In the genomic region with DNA sequence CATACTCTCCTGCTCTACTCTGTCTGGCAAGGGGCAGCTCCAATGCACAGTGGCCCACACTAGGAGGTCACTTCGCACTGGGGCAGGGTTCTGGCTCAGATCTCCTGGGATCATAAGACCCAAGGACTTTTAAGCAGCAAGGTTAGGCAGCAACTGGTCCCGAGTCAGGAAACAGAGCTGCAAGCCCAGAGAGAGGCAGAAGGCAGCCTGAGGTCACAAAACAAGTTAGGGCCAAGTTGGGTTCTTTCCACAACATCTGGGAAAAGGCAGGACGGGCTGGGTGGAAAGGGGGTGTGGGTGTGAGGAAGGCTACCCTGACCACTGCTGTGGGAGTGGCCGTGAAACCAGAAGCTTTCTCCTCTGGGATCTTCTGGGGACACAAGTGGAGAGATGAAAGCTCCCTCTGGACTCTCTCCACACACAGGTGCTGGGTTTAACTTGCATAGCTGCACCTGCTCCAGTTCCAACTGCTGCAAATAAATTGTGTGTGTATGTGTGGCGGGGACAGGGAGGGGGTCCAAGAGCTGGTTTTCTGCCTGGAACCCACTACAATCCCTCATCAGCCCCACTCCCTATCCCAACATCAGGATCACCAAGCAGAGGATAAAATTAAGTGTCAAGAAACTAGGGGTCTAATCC, we compare ENCODE assay signal across 8 cellular contexts. TPM values are rescaled to one million over a fixed set of nuclear protein-coding genes. Genes with fewer than 3 reads are reported as not detected.
A peak's percentile ranks its signal among the peaks of the same experiment; 100 is the strongest.
DNase-seq lines count a peak whose midpoint lies in the region; ATAC-seq and TF ChIP-seq lines count a peak whose summit lies in the region.

No MANE protein-coding gene starts in this region.

- intact Hi-C loops in esophagus squamous epithelium (cut with DNase I) = no loop called here
- intact Hi-C loops in gastrocnemius medialis (cut with DNase I; ENCODE audit: low total_unique reads) = no loop called here

- DNase-seq in GM12865 (ENCODE audit: low read depth) (peak; percentile 61), RPMI8226 (peak; percentile 50), esophagus squamous epithelium (lab: John Stamatoyannopoulos, UW) (no peak), gastrocnemius medialis (no peak), NCI-H2081 (lab: John Stamatoyannopoulos, UW) (no peak), midbrain (lab: John Stamatoyannopoulos, UW) (no peak), AG08396 (ENCODE audit: low spot score) (no peak)

- TF ChIP-seq CTCF in GM12865 (IDR thresholded peaks at IDR 0.05; ENCODE audit: insufficient read depth, low read depth, low read length, missing control alignments) (no peak), esophagus squamous epithelium (IDR thresholded peaks at IDR 0.05) (no peak), gastrocnemius medialis (IDR thresholded peaks at IDR 0.05 in 4 of 5, conservative IDR thresholded peaks at IDR 0.05 in 1 of 5) (no peak)

- peak in 1 of 2 donors; percentile 35 for ATAC-seq in gastrocnemius medialis
- no peak for ATAC-seq in GM18520 (IDR thresholded peaks at IDR 0.05; ENCODE audit: unreplicated experiment)

- H3K36me3 ChIP-seq in esophagus squamous epithelium (no peaks in the 10 kb centered on the region), gastrocnemius medialis (no peaks in the 10 kb centered on the region)

- H3K27me3 ChIP-seq in esophagus squamous epithelium = peaks cover 0 to 4% (median 0%) of the 10 kb centered on the region in 4 donors
- H3K27me3 ChIP-seq in gastrocnemius medialis = peaks cover 0 to 7% (median 0%) of the 10 kb centered on the region in 3 donors

- H3K9me3 ChIP-seq in esophagus squamous epithelium (no peaks in the 10 kb centered on the region), gastrocnemius medialis (no peaks in the 10 kb centered on the region)

- in situ Hi-C loops in gastrocnemius medialis (cut with MboI; ENCODE audit: low sequenced_read_pairs in 4 of 4) = no loop called here

- 6 to 16% methylated on average over 2 to 4 of the region's 5 CpGs for WGBS in esophagus squamous epithelium, 2 donors

- TF ChIP-seq POLR2A in esophagus squamous epithelium (IDR thresholded peaks at IDR 0.05) = no peak
- TF ChIP-seq POLR2A in gastrocnemius medialis (IDR thresholded peaks at IDR 0.05) = no peak

- H3K4me3 ChIP-seq in GM12865 (ENCODE audit: low read depth, low read length) (peak overlapping the region; percentile 94), esophagus squamous epithelium (no peak overlapping the region), gastrocnemius medialis (no peak overlapping the region)

- peaks cover 27 to 58% (median 28%) of the 10 kb centered on the region in 3 donors for H3K4me1 ChIP-seq in esophagus squamous epithelium
- H3K4me1 ChIP-seq in gastrocnemius medialis = peaks cover 7% of the 10 kb centered on the region in 2 donors

- H3K27ac ChIP-seq in esophagus squamous epithelium (peak overlapping the region; percentile 82 to 93 (median 87)), gastrocnemius medialis (peak overlapping the region; percentile 25 to 55 (median 40))

RNA-seq across cellular contexts. Expression of a gene that starts 8.0 kb away (rescaled TPM):
- total RNA-seq in esophagus squamous epithelium (10 to 100 TPM in 1 of 4 donors, 1 to 10 TPM in 3; 2.9 to 16.0 (median 3.3) TPM), gastrocnemius medialis (1 to 10 TPM in 2 of 4 donors, under 1 TPM in 2; 0.72 to 1.6 (median 1.0) TPM)

RNA-seq across cellular contexts. Expression of a gene that starts 15.4 kb away (rescaled TPM):
- total RNA-seq in esophagus squamous epithelium (10 to 100 TPM; 29.9 to 54.9 (median 37.0) TPM), gastrocnemius medialis (10 to 100 TPM; 39.6 to 49.0 (median 41.1) TPM)

RNA-seq across cellular contexts. Expression of a gene that starts 55.8 kb away (rescaled TPM):
- total RNA-seq in esophagus squamous epithelium (not detected), gastrocnemius medialis (under 1 TPM in 3 of 4 donors, not detected in 1; 0.18 to 0.32 (median 0.31) TPM)

Comparison
In these comparisons a context has a peak if more than half of its experiments do, and no peak if none do; other contexts are left out.
1. DNase-seq: peak in GM12865 (single experiment) and RPMI8226 (single experiment); none in esophagus squamous epithelium (single experiment), gastrocnemius medialis (0 of 2), NCI-H2081 (0 of 2), midbrain (single experiment) and AG08396 (single experiment).